Comparison of ENCODE assay signal across 10 cellular contexts in genomic region chr18:48938827-48939367, GRCh38. TPM values are rescaled to one million over a fixed set of nuclear protein-coding genes. Genes with fewer than 3 reads are reported as not detected.
DNase-seq lines count a peak whose midpoint lies in the region; ATAC-seq, FAIRE-seq and TF ChIP-seq lines count a peak whose summit lies in the region.
"Had no signal": no experiment of that assay in that cellular context is flagged by ENCODE, and none has a peak within 500 bp of the region (broad histone marks: within the 10 kb centered on the region; RNA-seq: fewer than 3 reads in every experiment).

No MANE protein-coding gene starts in this region.

- no peak overlapping the region for H2AFZ ChIP-seq in GM12878 (ENCODE audit: control insufficient read depth, low read depth, low read length)

- no peak for TF ChIP-seq CTCF in GM12878 (IDR thresholded peaks at IDR 0.05 in 2 of 3, conservative IDR thresholded peaks at IDR 0.05 in 1 of 3; ENCODE audit: control insufficient read depth in 2 of 3, extremely low read depth in 1 of 3, insufficient read depth in 1 of 3, low read depth in 3 of 3, low read length in 3 of 3)

- H3K9ac ChIP-seq in GM12878 (ENCODE audit: control insufficient read depth, insufficient read depth, low read length) = no peak overlapping the region

- ATAC-seq in GM12878 = no peak
- peak; percentile 5 for ATAC-seq in left ventricle myocardium superior
- no peak for ATAC-seq in GM19328 (IDR thresholded peaks at IDR 0.05; ENCODE audit: unreplicated experiment)
- ATAC-seq in HG02588 (IDR thresholded peaks at IDR 0.05; ENCODE audit: unreplicated experiment) = no peak

- intact Hi-C loops in GM12878 (cut with micrococcal nuclease; ENCODE audit: unreplicated experiment) (no loop called here), left ventricle myocardium superior (cut with micrococcal nuclease) (no loop called here)

- peaks cover 4% of the 10 kb centered on the region; the same call in 1 of the 2 replicates for H4K20me1 ChIP-seq in GM12878 (ENCODE audit: control insufficient read depth, insufficient read depth)

- DNase-seq in GM03348 (ENCODE audit: low spot score) (peak; percentile 68), GM12878 (ENCODE audit: low read depth, low spot score) (no peak), left ventricle myocardium superior (no peak), NOMO-1 treated with dmso at 0.1 percent for 144 hours (lab: John Stamatoyannopoulos, UW; ENCODE audit: unreplicated experiment) (no peak), medulla oblongata (ENCODE audit: extremely low spot score) (no peak)
- DNase-seq: erythroblast, NCI-H2081 treated with DMSO at 0.1 percent for 48 hours had no signal

- TF ChIP-seq RAD21 in GM12878 (IDR thresholded peaks at IDR 0.05; ENCODE audit: insufficient read depth, low read depth, low read length) = no peak

- no peak for TF ChIP-seq POLR2A in GM12878 (IDR thresholded peaks at IDR 0.05; ENCODE audit: low read depth, low read length)

- no peaks in the 10 kb centered on the region for H3K27me3 ChIP-seq in GM12878 (replicated peaks in 1 of 2; ENCODE audit: control insufficient read depth in 2 of 2, insufficient read depth in 2 of 2, low read length in 1 of 2)

- peak overlapping the region; percentile 11; the same call in 1 of the 2 replicates for H3K4me2 ChIP-seq in GM12878 (ENCODE audit: control insufficient read depth, insufficient read depth)

- H3K4me3 ChIP-seq in GM12878 = peak overlapping the region; percentile 35; the same call in 1 of the 2 replicates
- peak overlapping the region in 2 of 7 experiments; percentile 3 to 21 for H3K4me3 ChIP-seq in skin epidermis

- WGBS in GM12878 (ENCODE audit: insufficient coverage, insufficient replicate concordance, low lambda C conversion rate, missing lambda C conversion rate) = 75% methylated on average over 12 of the region's 12 CpGs

- H3K9me3 ChIP-seq in GM12878 (replicated peaks; ENCODE audit: control insufficient read depth, insufficient read depth, low read length) = no peaks in the 10 kb centered on the region

- peaks cover 9 to 11% of the 10 kb centered on the region in 2 experiments; a peak in 3 of 4 replicates for H3K36me3 ChIP-seq in GM12878 (ENCODE audit: control insufficient read depth in 2 of 2, insufficient read depth in 2 of 2, low read length in 1 of 2)

- CTCF ChIA-PET in GM12878 (lab: Yijun Ruan, JAX) = interaction anchor here (1.2 to 1.5 kb wide), 3 partner anchors 12 to 236 kb away, joined by 3 to 4 read pairs (median 3); no protein-coding TSS in a partner anchor

- no TSS peak for BruUV-seq in GM12878 (replicated peaks; lab: Mats Ljungman, UMichigan)

- TF ChIP-seq EP300 in GM12878 (IDR thresholded peaks at IDR 0.05; ENCODE audit: borderline replicate concordance in 1 of 2, control insufficient read depth in 1 of 2, low read depth in 2 of 2, low read length in 2 of 2) = no peak

- H3K27ac ChIP-seq in GM12878 (ENCODE audit: control insufficient read depth, insufficient read depth) = no peak overlapping the region
- H3K27ac ChIP-seq in skin epidermis = peak overlapping the region in 19 of 21 experiments; percentile 4 to 80 (median 65)

- FAIRE-seq in GM12878 (lab: Jason Lieb, UNC) = no peak

- POLR2A ChIA-PET in GM12878 (lab: Charles Lee) = interaction anchor here (1.0 kb wide), 2 partner anchors 8 to 13 kb away, joined by 3 to 4 read pairs; no protein-coding TSS in a partner anchor

- peaks cover 52% of the 10 kb centered on the region for H3K4me1 ChIP-seq in GM12878 (ENCODE audit: control insufficient read depth, insufficient read depth, low read length)

- in situ Hi-C loops in GM12878 (cut with MboI) = loop anchor here (25.0 kb wide), 1 partner anchor 1348 kb away; the partner anchor contains the start of genes CXXC1 and MBD1

- SMC1A ChIA-PET in GM12878 (lab: Charles Lee; ENCODE audit: uncharacterized antibody, unreplicated experiment) = interaction anchor here (0.7 to 1.9 kb wide), 2 partner anchors 13 to 73 kb away, joined by 3 to 12 read pairs; no protein-coding TSS in a partner anchor

- RAD21 ChIA-PET in GM12878 (lab: Charles Lee; ENCODE audit: unreplicated experiment) = interaction anchor here (0.6 to 1.9 kb wide), 3 partner anchors 9 to 292 kb away, joined by 3 to 9 read pairs (median 4); no protein-coding TSS in a partner anchor

- peaks cover 99% of the 10 kb centered on the region for H3K79me2 ChIP-seq in GM12878 (ENCODE audit: control insufficient read depth, insufficient read depth, low read length)

TF ChIP-seq in GM12878, 131 proteins besides CTCF, POLR2A, EP300 and RAD21:
- TF ChIP-seq RB1 (IDR thresholded peaks at IDR 0.05; ENCODE audit: borderline replicate concordance) (no peak), ZNF622 (IDR thresholded peaks at IDR 0.05) (no peak), ZNF384 (IDR thresholded peaks at IDR 0.05; ENCODE audit: borderline replicate concordance, low read depth, low read length) (no peak), FOXK2 (IDR thresholded peaks at IDR 0.05) (no peak), CREM (IDR thresholded peaks at IDR 0.05; ENCODE audit: low read depth) (no peak), SIN3A (IDR thresholded peaks at IDR 0.05; ENCODE audit: low read depth, low read length) (no peak), KLF5 (IDR thresholded peaks at IDR 0.05; ENCODE audit: partially characterized antibody) (no peak), SREBF2 (IDR thresholded peaks at IDR 0.05; ENCODE audit: low read length) (no peak), ZSCAN29 (IDR thresholded peaks at IDR 0.05) (no peak), JUNB (IDR thresholded peaks at IDR 0.05) (no peak), STAT1 (conservative IDR thresholded peaks at IDR 0.05) (no peak), NBN (IDR thresholded peaks at IDR 0.05) (no peak), NR2C1 (IDR thresholded peaks at IDR 0.05) (no peak)
- TF ChIP-seq, protein P1, sequence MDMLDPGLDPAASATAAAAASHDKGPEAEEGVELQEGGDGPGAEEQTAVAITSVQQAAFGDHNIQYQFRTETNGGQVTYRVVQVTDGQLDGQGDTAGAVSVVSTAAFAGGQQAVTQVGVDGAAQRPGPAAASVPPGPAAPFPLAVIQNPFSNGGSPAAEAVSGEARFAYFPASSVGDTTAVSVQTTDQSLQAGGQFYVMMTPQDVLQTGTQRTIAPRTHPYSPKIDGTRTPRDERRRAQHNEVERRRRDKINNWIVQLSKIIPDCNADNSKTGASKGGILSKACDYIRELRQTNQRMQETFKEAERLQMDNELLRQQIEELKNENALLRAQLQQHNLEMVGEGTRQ (IDR thresholded peaks at IDR 0.05; ENCODE audit: borderline replicate concordance, low read depth, low read length) = no peak

RNA-seq across cellular contexts. Expression of gene SMAD7, which starts 11.9 kb away (rescaled TPM):
- total RNA-seq in GM12878 (2013; cell fraction: nucleolus; rRNA removed) = 36.4 and 43.3 TPM in 2 replicates
- total RNA-seq in GM12878 (2014; rRNA removed) (11.7 and 14.8 TPM in 2 replicates), GM12878 (2014; rRNA removed; fragmentation: Illumina TruSeq; extraction: Trizol) (8.4 and 10.3 TPM in 2 replicates), GM12878 (2021) (13.1 and 14.1 TPM in 2 replicates), left ventricle myocardium superior (13.8 TPM)
- polyA plus RNA-seq in GM12878 (2011; ENCODE audit: low read depth) = 2.7 TPM
- polyA plus RNA-seq in GM12878 (2011; rRNA removed) (19.0 and 22.5 TPM in 2 replicates), GM12878 (2014; fragmentation: Illumina TruSeq; extraction: Trizol) (4.3 and 6.4 TPM in 2 replicates), GM12878 (2014; fragmentation: Nextera tagmentation; extraction: Ambion mirVana) (1 to 10 TPM; 1.3 to 1.8 TPM), GM12878 (2014; rRNA removed) (8.6 and 9.7 TPM in 2 replicates), GM12878 (2016; fragmentation: Nextera tagmentation; extraction: Ambion mirVana) (1 to 10 TPM; 2.0 to 3.8 TPM)
- polyA plus RNA-seq in GM12878 (2011; cell fraction: cytosol; rRNA removed) = 24.3 and 24.7 TPM in 2 replicates
- polyA plus RNA-seq in GM12878 (2011; cell fraction: nucleus; rRNA removed) = 34.6 and 47.7 TPM in 2 replicates
- polyA plus RNA-seq in GM12878 (2012) = 7.3 and 8.5 TPM in 2 replicates
- 28.1 and 47.6 TPM in 2 replicates for polyA minus RNA-seq in GM12878 (2011; rRNA and poly(A)+ RNA removed)
- 16.8 and 23.7 TPM in 2 replicates for polyA minus RNA-seq in GM12878 (2011; cell fraction: cytosol; rRNA and poly(A)+ RNA removed)
- 23.5 and 38.0 TPM in 2 replicates for polyA minus RNA-seq in GM12878 (2011; cell fraction: nucleus; rRNA and poly(A)+ RNA removed)
